ENCODE assay signal across 1 cellular context in the genomic region with DNA sequence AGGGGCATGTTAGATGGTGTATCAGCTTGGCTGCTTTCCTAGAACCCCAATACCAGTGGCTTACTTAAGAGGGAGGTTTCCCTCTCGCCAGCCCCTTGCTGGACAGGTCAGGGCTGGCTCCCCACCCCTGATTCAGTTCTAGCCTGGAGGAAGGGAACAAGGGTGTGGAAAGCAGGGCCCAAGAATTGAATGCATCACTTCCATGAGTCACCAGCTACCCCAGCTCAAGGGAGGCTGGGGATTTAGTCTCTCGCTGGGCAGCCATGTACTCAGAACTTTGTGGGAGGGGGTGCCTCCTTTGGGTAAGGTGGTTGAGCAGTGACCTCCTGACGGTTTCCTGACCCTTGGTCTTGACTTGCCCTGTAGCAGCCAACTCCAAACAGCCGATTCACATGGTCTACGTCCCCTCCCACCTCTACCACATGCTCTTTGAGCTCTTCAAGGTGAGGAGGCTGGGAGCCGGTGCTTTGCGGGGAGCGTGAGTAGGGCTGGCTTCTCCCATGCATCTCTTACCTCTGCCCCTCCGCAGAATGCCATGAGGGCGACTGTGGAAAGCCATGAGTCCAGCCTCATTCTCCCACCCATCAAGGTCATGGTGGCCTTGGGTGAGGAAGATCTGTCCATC.
TF ChIP-seq lines count a peak whose summit lies in the region.

No MANE protein-coding gene starts in this region.

TF ChIP-seq in K562, 482 proteins besides CTCF, POLR2A, EP300 and RAD21:
- TF ChIP-seq JUND (IDR thresholded peaks at IDR 0.05; ENCODE audit: borderline replicate concordance, low read depth, low read length) (peak; percentile 40; the same call in 1 of the 2 replicates), JUND (tag; IDR thresholded peaks at IDR 0.05; ENCODE audit: borderline replicate concordance, low read depth, low read length) (no peak), ESRRA (IDR thresholded peaks at IDR 0.05; ENCODE audit: borderline replicate concordance, low read depth) (peak; percentile 34; the same call in 1 of the 2 replicates), TCF3 (CRISPR knock-in tag; IDR thresholded peaks at IDR 0.05) (no peak), POLR3G (IDR thresholded peaks at IDR 0.05; ENCODE audit: extremely low read depth, insufficient read length, insufficient replicate concordance) (no peak), FOSL1 (tag; conservative IDR thresholded peaks at IDR 0.05) (peak; percentile 77), CREM (IDR thresholded peaks at IDR 0.05; ENCODE audit: low read depth) (no peak), ZNF174 (CRISPR knock-in tag; IDR thresholded peaks at IDR 0.05) (no peak), ZNF146 (CRISPR knock-in tag; IDR thresholded peaks at IDR 0.05; ENCODE audit: unreplicated experiment) (no peak), RFX5 (IDR thresholded peaks at IDR 0.05; ENCODE audit: low read depth, low read length) (no peak), PRMT5 (CRISPR knock-in tag; IDR thresholded peaks at IDR 0.05) (no peak)
- TF ChIP-seq, protein P1, sequence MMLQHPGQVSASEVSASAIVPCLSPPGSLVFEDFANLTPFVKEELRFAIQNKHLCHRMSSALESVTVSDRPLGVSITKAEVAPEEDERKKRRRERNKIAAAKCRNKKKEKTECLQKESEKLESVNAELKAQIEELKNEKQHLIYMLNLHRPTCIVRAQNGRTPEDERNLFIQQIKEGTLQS (IDR thresholded peaks at IDR 0.05), result peak; percentile 46; the same call in 1 of the 2 replicates
- TF ChIP-seq, protein P1 (CRISPR knock-in tag; conservative IDR thresholded peaks at IDR 0.05), result no peak
- TF ChIP-seq, protein P2, sequence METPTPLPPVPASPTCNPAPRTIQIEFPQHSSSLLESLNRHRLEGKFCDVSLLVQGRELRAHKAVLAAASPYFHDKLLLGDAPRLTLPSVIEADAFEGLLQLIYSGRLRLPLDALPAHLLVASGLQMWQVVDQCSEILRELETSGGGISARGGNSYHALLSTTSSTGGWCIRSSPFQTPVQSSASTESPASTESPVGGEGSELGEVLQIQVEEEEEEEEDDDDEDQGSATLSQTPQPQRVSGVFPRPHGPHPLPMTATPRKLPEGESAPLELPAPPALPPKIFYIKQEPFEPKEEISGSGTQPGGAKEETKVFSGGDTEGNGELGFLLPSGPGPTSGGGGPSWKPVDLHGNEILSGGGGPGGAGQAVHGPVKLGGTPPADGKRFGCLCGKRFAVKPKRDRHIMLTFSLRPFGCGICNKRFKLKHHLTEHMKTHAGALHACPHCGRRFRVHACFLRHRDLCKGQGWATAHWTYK (CRISPR knock-in tag; IDR thresholded peaks at IDR 0.05), result no peak
- TF ChIP-seq, protein P3, sequence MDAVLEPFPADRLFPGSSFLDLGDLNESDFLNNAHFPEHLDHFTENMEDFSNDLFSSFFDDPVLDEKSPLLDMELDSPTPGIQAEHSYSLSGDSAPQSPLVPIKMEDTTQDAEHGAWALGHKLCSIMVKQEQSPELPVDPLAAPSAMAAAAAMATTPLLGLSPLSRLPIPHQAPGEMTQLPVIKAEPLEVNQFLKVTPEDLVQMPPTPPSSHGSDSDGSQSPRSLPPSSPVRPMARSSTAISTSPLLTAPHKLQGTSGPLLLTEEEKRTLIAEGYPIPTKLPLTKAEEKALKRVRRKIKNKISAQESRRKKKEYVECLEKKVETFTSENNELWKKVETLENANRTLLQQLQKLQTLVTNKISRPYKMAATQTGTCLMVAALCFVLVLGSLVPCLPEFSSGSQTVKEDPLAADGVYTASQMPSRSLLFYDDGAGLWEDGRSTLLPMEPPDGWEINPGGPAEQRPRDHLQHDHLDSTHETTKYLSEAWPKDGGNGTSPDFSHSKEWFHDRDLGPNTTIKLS (IDR thresholded peaks at IDR 0.05; ENCODE audit: borderline replicate concordance, low read depth), result no peak
- TF ChIP-seq, protein P4, sequence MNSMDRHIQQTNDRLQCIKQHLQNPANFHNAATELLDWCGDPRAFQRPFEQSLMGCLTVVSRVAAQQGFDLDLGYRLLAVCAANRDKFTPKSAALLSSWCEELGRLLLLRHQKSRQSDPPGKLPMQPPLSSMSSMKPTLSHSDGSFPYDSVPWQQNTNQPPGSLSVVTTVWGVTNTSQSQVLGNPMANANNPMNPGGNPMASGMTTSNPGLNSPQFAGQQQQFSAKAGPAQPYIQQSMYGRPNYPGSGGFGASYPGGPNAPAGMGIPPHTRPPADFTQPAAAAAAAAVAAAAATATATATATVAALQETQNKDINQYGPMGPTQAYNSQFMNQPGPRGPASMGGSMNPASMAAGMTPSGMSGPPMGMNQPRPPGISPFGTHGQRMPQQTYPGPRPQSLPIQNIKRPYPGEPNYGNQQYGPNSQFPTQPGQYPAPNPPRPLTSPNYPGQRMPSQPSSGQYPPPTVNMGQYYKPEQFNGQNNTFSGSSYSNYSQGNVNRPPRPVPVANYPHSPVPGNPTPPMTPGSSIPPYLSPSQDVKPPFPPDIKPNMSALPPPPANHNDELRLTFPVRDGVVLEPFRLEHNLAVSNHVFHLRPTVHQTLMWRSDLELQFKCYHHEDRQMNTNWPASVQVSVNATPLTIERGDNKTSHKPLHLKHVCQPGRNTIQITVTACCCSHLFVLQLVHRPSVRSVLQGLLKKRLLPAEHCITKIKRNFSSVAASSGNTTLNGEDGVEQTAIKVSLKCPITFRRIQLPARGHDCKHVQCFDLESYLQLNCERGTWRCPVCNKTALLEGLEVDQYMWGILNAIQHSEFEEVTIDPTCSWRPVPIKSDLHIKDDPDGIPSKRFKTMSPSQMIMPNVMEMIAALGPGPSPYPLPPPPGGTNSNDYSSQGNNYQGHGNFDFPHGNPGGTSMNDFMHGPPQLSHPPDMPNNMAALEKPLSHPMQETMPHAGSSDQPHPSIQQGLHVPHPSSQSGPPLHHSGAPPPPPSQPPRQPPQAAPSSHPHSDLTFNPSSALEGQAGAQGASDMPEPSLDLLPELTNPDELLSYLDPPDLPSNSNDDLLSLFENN (IDR thresholded peaks at IDR 0.05; ENCODE audit: low read depth in 2 of 2, low read length in 2 of 2), result no peak
- TF ChIP-seq, protein P5, sequence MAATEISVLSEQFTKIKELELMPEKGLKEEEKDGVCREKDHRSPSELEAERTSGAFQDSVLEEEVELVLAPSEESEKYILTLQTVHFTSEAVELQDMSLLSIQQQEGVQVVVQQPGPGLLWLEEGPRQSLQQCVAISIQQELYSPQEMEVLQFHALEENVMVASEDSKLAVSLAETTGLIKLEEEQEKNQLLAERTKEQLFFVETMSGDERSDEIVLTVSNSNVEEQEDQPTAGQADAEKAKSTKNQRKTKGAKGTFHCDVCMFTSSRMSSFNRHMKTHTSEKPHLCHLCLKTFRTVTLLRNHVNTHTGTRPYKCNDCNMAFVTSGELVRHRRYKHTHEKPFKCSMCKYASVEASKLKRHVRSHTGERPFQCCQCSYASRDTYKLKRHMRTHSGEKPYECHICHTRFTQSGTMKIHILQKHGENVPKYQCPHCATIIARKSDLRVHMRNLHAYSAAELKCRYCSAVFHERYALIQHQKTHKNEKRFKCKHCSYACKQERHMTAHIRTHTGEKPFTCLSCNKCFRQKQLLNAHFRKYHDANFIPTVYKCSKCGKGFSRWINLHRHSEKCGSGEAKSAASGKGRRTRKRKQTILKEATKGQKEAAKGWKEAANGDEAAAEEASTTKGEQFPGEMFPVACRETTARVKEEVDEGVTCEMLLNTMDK (IDR thresholded peaks at IDR 0.05; ENCODE audit: borderline replicate concordance, insufficient read depth, low read depth, low read length, poor library complexity, severe bottlenecking), result no peak
